ENCODE assay signal across 14 cellular contexts in the genomic region with DNA sequence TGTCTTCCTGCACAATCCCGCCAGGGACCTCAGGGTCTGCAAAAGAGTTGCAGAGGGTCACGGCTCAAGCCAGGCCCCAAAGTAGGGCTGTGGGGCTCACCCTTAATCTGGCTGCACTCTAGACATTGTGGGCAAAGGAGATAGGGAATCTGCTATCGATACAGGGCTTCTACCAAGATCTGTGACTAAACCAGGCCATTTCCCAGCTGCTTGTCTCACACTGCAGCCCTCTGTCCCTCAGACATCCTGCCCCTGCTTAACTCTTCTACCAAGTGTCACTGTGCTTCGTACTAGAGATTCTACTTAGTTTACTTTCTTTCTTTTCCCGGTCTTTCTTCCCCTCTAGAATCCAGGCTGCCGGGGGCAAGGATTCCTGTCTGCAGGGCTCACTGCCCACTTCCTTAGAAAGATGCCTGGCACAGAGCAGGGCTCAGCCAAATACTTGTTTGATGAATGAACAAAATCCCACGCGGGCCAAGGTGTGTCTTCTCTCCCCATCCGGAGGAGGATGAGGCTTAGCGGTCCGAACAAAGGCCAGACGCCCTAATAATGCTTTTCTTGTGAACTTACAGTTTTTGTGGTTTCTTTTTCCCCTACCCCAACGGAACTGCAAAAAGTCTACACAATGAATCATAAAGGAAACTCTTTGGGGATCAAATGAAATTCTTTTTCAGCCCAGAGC.
A peak's percentile ranks its signal among the peaks of the same experiment; 100 is the strongest.
DNase-seq lines count a peak whose midpoint lies in the region; ATAC-seq, FAIRE-seq and TF ChIP-seq lines count a peak whose summit lies in the region.
"Had no signal": no experiment of that assay in that cellular context is flagged by ENCODE, and none has a peak within 500 bp of the region (broad histone marks: within the 10 kb centered on the region; RNA-seq: fewer than 3 reads in every experiment).

No MANE protein-coding gene starts in this region.

- intact Hi-C loops in endothelial cell of umbilical vein (cut with micrococcal nuclease) = no loop called here

- H3K9ac ChIP-seq in endothelial cell of umbilical vein (replicated peaks; ENCODE audit: extremely low read depth, insufficient read depth, low read length) (no peak overlapping the region), smooth muscle cell (ENCODE audit: low read depth) (peak overlapping the region; percentile 21)

- H3K27me3 ChIP-seq in endothelial cell of umbilical vein (ENCODE audit: control insufficient read depth in 2 of 2, insufficient read depth in 2 of 2, low read length in 2 of 2) (no peaks in the 10 kb centered on the region), smooth muscle cell (ENCODE audit: low read depth) (no peaks in the 10 kb centered on the region)

- no peaks in the 10 kb centered on the region for H3K79me2 ChIP-seq in endothelial cell of umbilical vein (ENCODE audit: control insufficient read depth, insufficient read depth, low read length)
- H3K79me2 ChIP-seq in smooth muscle cell (ENCODE audit: low read depth) = no peaks in the 10 kb centered on the region

- TF ChIP-seq CTCF in RWPE1 (conservative IDR thresholded peaks at IDR 0.05; ENCODE audit: low read depth) (no peak), endothelial cell of umbilical vein (IDR thresholded peaks at IDR 0.05; ENCODE audit: extremely low read depth in 1 of 2, insufficient read depth in 1 of 2, low read depth in 1 of 2, low read length in 2 of 2) (no peak), smooth muscle cell (IDR thresholded peaks at IDR 0.05; ENCODE audit: borderline replicate concordance, insufficient read depth, poor library complexity, severe bottlenecking) (no peak)

- POLR2A ChIA-PET in RWPE1 (lab: Yijun Ruan, JAX; ENCODE audit: low non-redundant PET) (no interaction called here), endothelial cell of umbilical vein (lab: Charles Lee) (no interaction called here)

- H2AFZ ChIP-seq in endothelial cell of umbilical vein (ENCODE audit: low read depth, low read length) = no peak overlapping the region
- H2AFZ ChIP-seq in smooth muscle cell (ENCODE audit: low read depth) = no peak overlapping the region

- H3K36me3 ChIP-seq in endothelial cell of umbilical vein (ENCODE audit: control insufficient read depth in 2 of 2, extremely low read depth in 1 of 2, insufficient read depth in 2 of 2, low read length in 2 of 2) (no peaks in the 10 kb centered on the region), smooth muscle cell (ENCODE audit: low read depth) (no peaks in the 10 kb centered on the region)

- no peaks in the 10 kb centered on the region for H3K9me3 ChIP-seq in endothelial cell of umbilical vein (replicated peaks; ENCODE audit: control insufficient read depth, insufficient read depth, low read length)
- no peaks in the 10 kb centered on the region for H3K9me3 ChIP-seq in smooth muscle cell (replicated peaks; ENCODE audit: low read depth)

- peak; percentile 88 for DNase-seq in ELR (ENCODE audit: low read depth)
- DNase-seq in RWPE1 (ENCODE audit: low spot score) = peak; percentile 76
- DNase-seq in endothelial cell of umbilical vein (ENCODE audit: low read depth, low spot score) = peak; percentile 4
- no peak for DNase-seq in smooth muscle cell (lab: John Stamatoyannopoulos, UW; ENCODE audit: unreplicated experiment)
- DNase-seq in NCI-H1105 (lab: John Stamatoyannopoulos, UW) = no peak
- no peak for DNase-seq in NCI-H345 treated with DMSO at 0.1 percent for 48 hours (lab: John Stamatoyannopoulos, UW; ENCODE audit: unreplicated experiment)
- no peak for DNase-seq in NCI-H446 (lab: John Stamatoyannopoulos, UW)
- DNase-seq: activated naive CD8-positive, alpha-beta T cell treated with anti-CD3 and anti-CD28 coated beads, Interleukin-2, amount 10 ng/mL, durations not matched to agents 7 days and 5 days; effector CD4-positive, alpha-beta T cell; OCI-M1; stimulated activated CD4-positive, alpha-beta T cell treated with anti-CD3 and anti-CD28 coated beads, Interleukin-1b, Interleukin-23, amount 100 ng/mL, for 48 hours had no signal

- H3K4me3 ChIP-seq in endothelial cell of umbilical vein (replicated peaks in 1 of 3; ENCODE audit: insufficient read depth in 1 of 3, low read depth in 1 of 3, low read length in 3 of 3) (no peak overlapping the region), smooth muscle cell (no peak overlapping the region)
- H3K4me3 ChIP-seq: K562 had no signal

- H3K4me2 ChIP-seq in endothelial cell of umbilical vein (ENCODE audit: insufficient read depth, low read length) (no peak overlapping the region), smooth muscle cell (peak overlapping the region; percentile 35)

- H3K27ac ChIP-seq in RWPE1 (peak overlapping the region; percentile 51; the same call in 1 of the 2 replicates), endothelial cell of umbilical vein (ENCODE audit: insufficient read depth, low read depth, low read length) (no peak overlapping the region), smooth muscle cell (ENCODE audit: low read depth) (peak overlapping the region; percentile 99)

- CTCF ChIA-PET in RWPE1 (lab: Yijun Ruan, JAX) (no interaction called here), endothelial cell of umbilical vein (lab: Charles Lee) (no interaction called here)

- FAIRE-seq in endothelial cell of umbilical vein (lab: Jason Lieb, UNC) = peak; percentile 42
- FAIRE-seq: K562 had no signal

- H3F3A ChIP-seq in smooth muscle cell (ENCODE audit: low read depth) = no peaks in the 10 kb centered on the region

- H3K9me1 ChIP-seq in endothelial cell of umbilical vein (replicated peaks; ENCODE audit: control insufficient read depth, extremely low read depth, insufficient read depth, low read length) = no peaks in the 10 kb centered on the region

- ATAC-seq in HG02938 (IDR thresholded peaks at IDR 0.05; ENCODE audit: unreplicated experiment) = no peak
- ATAC-seq: K562; stimulated activated effector memory CD8-positive, alpha-beta T cell treated with anti-CD3 and anti-CD28 coated beads, Interleukin-12 subunit alpha, Interleukin-12 subunit beta, amount 100 ng/mL, for 72 hours had no signal

- dilution Hi-C loops in endothelial cell of umbilical vein (cut with MboI; ENCODE audit: extremely low pct_ligation_motif_present, low sequenced_read_pairs) = no loop called here

- BruUV-seq in endothelial cell of umbilical vein (replicated peaks; lab: Mats Ljungman, UMichigan) = no TSS peak

- WGBS in smooth muscle cell (ENCODE audit: low lambda C conversion rate) = 37% methylated on average over 13 of the region's 13 CpGs

- no peak for TF ChIP-seq POLR2A in endothelial cell of umbilical vein (IDR thresholded peaks at IDR 0.05; ENCODE audit: low read depth, low read length)

- no peaks in the 10 kb centered on the region for H3K4me1 ChIP-seq in endothelial cell of umbilical vein (ENCODE audit: control insufficient read depth, extremely low read depth, insufficient read depth, low read length)
- peaks cover 5% of the 10 kb centered on the region for H3K4me1 ChIP-seq in smooth muscle cell (ENCODE audit: low read depth)

- H4K20me1 ChIP-seq in endothelial cell of umbilical vein (replicated peaks; ENCODE audit: control insufficient read depth, extremely low read depth, insufficient read depth, low read length) (no peaks in the 10 kb centered on the region), smooth muscle cell (ENCODE audit: low read depth) (no peaks in the 10 kb centered on the region)

TF ChIP-seq in endothelial cell of umbilical vein, 7 proteins besides CTCF, POLR2A, EP300 and RAD21:
- TF ChIP-seq EZH2 (IDR thresholded peaks at IDR 0.05; ENCODE audit: borderline replicate concordance, low read depth, low read length, severe bottlenecking) (no peak), FOS (IDR thresholded peaks at IDR 0.05; ENCODE audit: borderline replicate concordance, insufficient read depth, low read length) (peak; percentile 56)

Comparison
In these comparisons a context has a peak if more than half of its experiments do, and no peak if none do; other contexts are left out.
1. DNase-seq: peak in ELR (single experiment), RWPE1 (single experiment) and endothelial cell of umbilical vein (single experiment); none in smooth muscle cell (single experiment), NCI-H1105 (single experiment), NCI-H345 treated with DMSO at 0.1 percent for 48 hours (single experiment) and NCI-H446 (0 of 2).